Comparison of ENCODE assay signal across 1 cellular context in the genomic region with DNA sequence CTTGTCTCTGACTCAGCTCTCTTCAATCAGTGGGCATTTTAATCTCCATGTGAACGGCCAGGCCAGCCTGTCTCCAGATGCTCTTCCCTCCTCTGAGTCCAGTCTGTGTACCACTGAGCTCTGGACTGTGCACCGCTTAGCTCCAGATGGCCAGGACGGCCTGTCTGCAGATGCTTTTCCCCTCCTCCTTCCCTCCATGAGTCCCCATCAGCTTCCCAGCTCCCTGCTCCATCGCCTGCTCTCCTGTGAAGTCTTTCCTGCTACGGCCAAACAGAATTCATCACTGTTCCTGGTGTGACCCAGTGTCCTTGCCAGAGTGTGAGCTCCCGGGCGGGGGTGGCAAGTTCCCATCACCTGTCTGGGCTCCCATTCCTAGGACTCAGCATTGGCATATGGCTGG.
TF ChIP-seq lines count a peak whose summit lies in the region.

No MANE protein-coding gene starts in this region.

TF ChIP-seq in SK-N-SH, 30 proteins besides CTCF, POLR2A, EP300 and RAD21 (continued from another document):
- TF ChIP-seq, protein P1, sequence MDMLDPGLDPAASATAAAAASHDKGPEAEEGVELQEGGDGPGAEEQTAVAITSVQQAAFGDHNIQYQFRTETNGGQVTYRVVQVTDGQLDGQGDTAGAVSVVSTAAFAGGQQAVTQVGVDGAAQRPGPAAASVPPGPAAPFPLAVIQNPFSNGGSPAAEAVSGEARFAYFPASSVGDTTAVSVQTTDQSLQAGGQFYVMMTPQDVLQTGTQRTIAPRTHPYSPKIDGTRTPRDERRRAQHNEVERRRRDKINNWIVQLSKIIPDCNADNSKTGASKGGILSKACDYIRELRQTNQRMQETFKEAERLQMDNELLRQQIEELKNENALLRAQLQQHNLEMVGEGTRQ (IDR thresholded peaks at IDR 0.05; ENCODE audit: borderline replicate concordance, low read depth, low read length): no peak
